In the genomic region with DNA sequence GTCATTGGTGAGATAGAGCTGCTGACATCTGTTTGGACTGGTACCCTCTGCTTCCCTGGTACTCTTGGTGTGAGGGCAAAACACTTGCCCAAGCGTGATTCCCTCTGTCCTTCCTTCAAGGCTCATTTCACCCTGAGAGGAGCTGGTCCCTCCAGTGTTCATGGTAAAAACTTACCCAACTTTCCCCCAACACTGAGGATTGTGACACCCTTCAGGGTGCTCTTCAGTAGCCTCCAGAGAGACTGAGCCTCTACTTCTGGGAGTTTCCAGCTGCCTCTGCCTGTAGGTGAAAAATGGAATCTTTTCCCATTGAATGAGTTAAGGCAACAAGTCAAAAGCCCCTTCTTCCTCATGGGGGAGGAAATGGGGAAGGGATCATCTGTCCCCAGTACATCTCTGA, we compare ENCODE assay signal across 12 cellular contexts. TPM values are rescaled to one million over a fixed set of nuclear protein-coding genes. Genes with fewer than 3 reads are reported as not detected.
"Had no signal": no experiment of that assay in that cellular context is flagged by ENCODE, and none has a peak within 500 bp of the region (broad histone marks: within the 10 kb centered on the region; RNA-seq: fewer than 3 reads in every experiment).

No MANE protein-coding gene starts in this region.

- H3K4me1 ChIP-seq: HAP-1 had no signal

- H3K9me3 ChIP-seq: HAP-1 had no signal

- H3K4me3 ChIP-seq: GM23248, GM23338, HAP-1 had no signal

- DNase-seq: GM23248, GOT3, H7, H9, HCEC 1CT, HFFc6 had no signal

- H3K27ac ChIP-seq: GM23248 had no signal

- ATAC-seq: GM23338, HCT116 had no signal

- FAIRE-seq: H1, H54 had no signal

- H2AFZ ChIP-seq: GM23248, GM23338 had no signal

- H3K36me3 ChIP-seq: HAP-1 had no signal

- H3K9ac ChIP-seq: GM23248 had no signal

- H3K4me2 ChIP-seq: GM23338 had no signal

RNA-seq across cellular contexts. Expression of a gene that starts 9.6 kb away (rescaled TPM):
- total RNA-seq: GM23248, GM23338, H1, H4, H7, H9 had no signal
- polyA plus RNA-seq: GM23248, GM23338, H1 had no signal
